ENCODE assay signal across 1 cellular context in genomic region chr3:163951397-163951987, GRCh38.
TF ChIP-seq lines count a peak whose summit lies in the region.

No MANE protein-coding gene starts in this region.

TF ChIP-seq in GM23338, 12 proteins besides CTCF, POLR2A, EP300 and RAD21 (continued from another document):
- TF ChIP-seq REST (IDR thresholded peaks at IDR 0.05; ENCODE audit: unreplicated experiment) (no peak), ZNF331 (CRISPR knock-in tag; IDR thresholded peaks at IDR 0.05; ENCODE audit: low read depth) (no peak), ZNF462 (CRISPR knock-in tag; IDR thresholded peaks at IDR 0.05) (no peak), POLR2AphosphoS5 (IDR thresholded peaks at IDR 0.05; ENCODE audit: low read depth) (no peak), EZH2phosphoT487 (IDR thresholded peaks at IDR 0.05; ENCODE audit: unreplicated experiment) (no peak), STAT1 (IDR thresholded peaks at IDR 0.05; ENCODE audit: unreplicated experiment) (no peak), JUNB (IDR thresholded peaks at IDR 0.05; ENCODE audit: unreplicated experiment) (no peak), NANOG (IDR thresholded peaks at IDR 0.05; ENCODE audit: borderline replicate concordance) (no peak), CREB1 (CRISPR knock-in tag; IDR thresholded peaks at IDR 0.05; ENCODE audit: low read depth) (no peak)
